Comparison of ENCODE assay signal across 8 cellular contexts in genomic region chr20:2873010-2873746, GRCh38. TPM values are rescaled to one million over a fixed set of nuclear protein-coding genes. Genes with fewer than 3 reads are reported as not detected.
A peak's percentile ranks its signal among the peaks of the same experiment; 100 is the strongest.
DNase-seq lines count a peak whose midpoint lies in the region; ATAC-seq, FAIRE-seq and TF ChIP-seq lines count a peak whose summit lies in the region.

A gene with protein sequence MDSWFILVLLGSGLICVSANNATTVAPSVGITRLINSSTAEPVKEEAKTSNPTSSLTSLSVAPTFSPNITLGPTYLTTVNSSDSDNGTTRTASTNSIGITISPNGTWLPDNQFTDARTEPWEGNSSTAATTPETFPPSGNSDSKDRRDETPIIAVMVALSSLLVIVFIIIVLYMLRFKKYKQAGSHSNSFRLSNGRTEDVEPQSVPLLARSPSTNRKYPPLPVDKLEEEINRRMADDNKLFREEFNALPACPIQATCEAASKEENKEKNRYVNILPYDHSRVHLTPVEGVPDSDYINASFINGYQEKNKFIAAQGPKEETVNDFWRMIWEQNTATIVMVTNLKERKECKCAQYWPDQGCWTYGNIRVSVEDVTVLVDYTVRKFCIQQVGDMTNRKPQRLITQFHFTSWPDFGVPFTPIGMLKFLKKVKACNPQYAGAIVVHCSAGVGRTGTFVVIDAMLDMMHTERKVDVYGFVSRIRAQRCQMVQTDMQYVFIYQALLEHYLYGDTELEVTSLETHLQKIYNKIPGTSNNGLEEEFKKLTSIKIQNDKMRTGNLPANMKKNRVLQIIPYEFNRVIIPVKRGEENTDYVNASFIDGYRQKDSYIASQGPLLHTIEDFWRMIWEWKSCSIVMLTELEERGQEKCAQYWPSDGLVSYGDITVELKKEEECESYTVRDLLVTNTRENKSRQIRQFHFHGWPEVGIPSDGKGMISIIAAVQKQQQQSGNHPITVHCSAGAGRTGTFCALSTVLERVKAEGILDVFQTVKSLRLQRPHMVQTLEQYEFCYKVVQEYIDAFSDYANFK (plus strand): TSS chr20:2873481. CDS start chr20:2964278, 90,797 bp downstream.

- peaks cover 26% of the 10 kb centered on the region for H3K79me2 ChIP-seq in keratinocyte (ENCODE audit: control insufficient read depth, insufficient read depth, low read length)

- peaks cover 3% of the 10 kb centered on the region for H3K27me3 ChIP-seq in keratinocyte (ENCODE audit: control insufficient read depth, extremely low read depth, insufficient read depth, low read length)

- no peak for FAIRE-seq in keratinocyte (lab: Jason Lieb, UNC)

- H3K4me2 ChIP-seq in keratinocyte (ENCODE audit: control insufficient read depth, extremely low read depth, insufficient read depth, low read depth, low read length) = peak within 1 kb of the TSS; percentile 99

- peaks cover 11% of the 10 kb centered on the region for H3K36me3 Mint-ChIP-seq in central memory CD8-positive, alpha-beta T cell (ENCODE audit: insufficient read depth)

- dilution Hi-C loops in keratinocyte (cut with MboI; ENCODE audit: extremely low pct_ligation_motif_present, low sequenced_read_pairs) = no loop called here

- H4K20me1 ChIP-seq in keratinocyte (ENCODE audit: control insufficient read depth, extremely low read depth, insufficient read depth, low read length) = no peaks in the 10 kb centered on the region

- peak within 1 kb of the TSS; percentile 69 for H3K27ac ChIP-seq in keratinocyte (ENCODE audit: control insufficient read depth, insufficient read depth, low read length)

- H3K9me3 Mint-ChIP-seq in central memory CD8-positive, alpha-beta T cell = no peaks in the 10 kb centered on the region

- no peaks in the 10 kb centered on the region for H3K27me3 Mint-ChIP-seq in central memory CD8-positive, alpha-beta T cell

- TF ChIP-seq CTCF in AG09319 (IDR thresholded peaks at IDR 0.05; ENCODE audit: low read depth, low read length) = no peak
- TF ChIP-seq CTCF in keratinocyte (optimal IDR thresholded peaks at IDR 0.05 in 1 of 3, IDR thresholded peaks at IDR 0.05 in 1 of 3, conservative IDR thresholded peaks at IDR 0.05 in 1 of 3; ENCODE audit: extremely low read depth in 1 of 3, insufficient read depth in 2 of 3, low read length in 3 of 3) = no peak

- peaks cover 23% of the 10 kb centered on the region for H3K4me1 ChIP-seq in keratinocyte (ENCODE audit: control insufficient read depth, extremely low read depth, insufficient read depth, low read length)

- DNase-seq in AG09319 (ENCODE audit: extremely low read depth, low read depth) = peak; percentile 59
- peak; percentile 86 for DNase-seq in NCI-H345 treated with DMSO at 0.1 percent for 48 hours (lab: John Stamatoyannopoulos, UW; ENCODE audit: unreplicated experiment)
- DNase-seq in central memory CD8-positive, alpha-beta T cell (ENCODE audit: low spot score in 2 of 2) = peak; percentile 81 to 86
- peak; percentile 45 for DNase-seq in keratinocyte (ENCODE audit: low read depth, low spot score)
- peak; percentile 87 to 92 (median 91) for DNase-seq in stimulated activated CD4-positive, alpha-beta T cell treated with anti-CD3 and anti-CD28 coated beads, Interleukin-12 subunit alpha, Interleukin-12 subunit beta, amount 100 ng/mL, for 48 hours (ENCODE audit: low read depth in 2 of 3, low spot score in 1 of 3)

- peak within 1 kb of the TSS; percentile 76 for H3K27ac Mint-ChIP-seq in central memory CD8-positive, alpha-beta T cell (ENCODE audit: low read depth)

- H3K4me1 Mint-ChIP-seq in central memory CD8-positive, alpha-beta T cell = peaks cover 48% of the 10 kb centered on the region

- no peaks in the 10 kb centered on the region for H3K36me3 ChIP-seq in keratinocyte (ENCODE audit: control insufficient read depth in 2 of 2, extremely low read depth in 1 of 2, insufficient read depth in 2 of 2, low read length in 2 of 2)

- H3K4me3 ChIP-seq in keratinocyte (ENCODE audit: control insufficient read depth in 2 of 3, extremely low read depth in 1 of 3, insufficient read depth in 2 of 3, low read depth in 1 of 3, low read length in 3 of 3) = peak within 1 kb of the TSS; percentile 91 to 96 (median 92)

- peak within 1 kb of the TSS; percentile 81 for H3K9ac ChIP-seq in keratinocyte (ENCODE audit: control insufficient read depth, extremely low read depth, insufficient read depth, low read length)

- ATAC-seq in GM19025 (IDR thresholded peaks at IDR 0.05; ENCODE audit: low read depth, unreplicated experiment) (peak; percentile 92), HG03342 (IDR thresholded peaks at IDR 0.05; ENCODE audit: unreplicated experiment) (peak; percentile 91)
- peak; percentile 97 for ATAC-seq in activated CD4-positive, CD25-positive, alpha-beta regulatory T cell treated with anti-CD3 and anti-CD28 coated beads, Interleukin-2, amount 50 U/mL, for 24 hours
- ATAC-seq in central memory CD8-positive, alpha-beta T cell (replicated peaks; ENCODE audit: extremely low read depth, poor library complexity, severe bottlenecking) = peak; percentile 93

- H2AFZ ChIP-seq in keratinocyte (ENCODE audit: control insufficient read depth, low read length) = peak within 1 kb of the TSS; percentile 34

- no peaks in the 10 kb centered on the region for H3K9me3 ChIP-seq in keratinocyte (ENCODE audit: control insufficient read depth, low read depth, low read length)

- peak within 1 kb of the TSS; percentile 90 for H3K4me3 Mint-ChIP-seq in central memory CD8-positive, alpha-beta T cell

- no peaks in the 10 kb centered on the region for H3K9me1 ChIP-seq in keratinocyte (ENCODE audit: control insufficient read depth, extremely low read depth, insufficient read depth, low read length)

RNA-seq across cellular contexts. Expression of the gene that starts here (rescaled TPM):
- 39.9 to 61.2 TPM (median 53.3 TPM) in 3 replicates for polyA plus RNA-seq in keratinocyte
- polyA plus RNA-seq in keratinocyte (2011; ENCODE audit: low read depth) = 55.4 TPM
- polyA plus RNA-seq in keratinocyte (2011; cell fraction: cytosol; rRNA removed) = 40.4 and 74.0 TPM in 2 replicates
- 52.7 and 65.3 TPM in 2 replicates for polyA plus RNA-seq in keratinocyte (2011; cell fraction: nucleus; rRNA removed)
- 28.9 and 29.2 TPM in 2 replicates for polyA plus RNA-seq in keratinocyte (2012; ENCODE audit: low replicate concordance)
- 22.4 to 55.7 TPM (median 43.9 TPM) in 3 replicates for polyA minus RNA-seq in keratinocyte
- polyA minus RNA-seq in keratinocyte (2011; cell fraction: cytosol; rRNA and poly(A)+ RNA removed) = 25.5 TPM
- polyA minus RNA-seq in keratinocyte (2011; cell fraction: nucleus; rRNA and poly(A)+ RNA removed) = 19.1 and 40.7 TPM in 2 replicates

Comparison
In these comparisons a context has a peak if more than half of its experiments do, and no peak if none do; other contexts are left out.
1. Peak in every context shown above with its lines: DNase-seq, ATAC-seq, H3K4me3 ChIP-seq and H3K27ac ChIP-seq.